Comparison of ENCODE assay signal across 17 cellular contexts in the genomic region with DNA sequence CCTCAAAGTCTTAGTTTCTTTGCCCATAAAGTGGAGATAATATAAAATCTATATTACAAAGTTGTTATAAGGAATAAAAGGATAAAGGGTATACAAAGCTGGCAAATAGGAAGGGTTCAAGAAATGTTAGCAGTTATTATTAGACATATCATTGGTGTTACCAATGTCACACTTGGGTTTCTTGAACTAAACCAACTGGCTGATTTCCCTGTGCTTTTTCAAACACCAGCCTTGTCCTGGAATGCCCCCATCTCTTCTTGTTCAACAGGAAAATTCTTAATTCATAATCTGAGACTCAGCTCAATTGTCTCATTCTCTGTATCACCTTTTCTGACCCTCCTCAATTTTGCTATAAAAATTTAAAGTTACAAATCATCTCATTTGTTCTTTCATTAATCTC.
A peak's percentile ranks its signal among the peaks of the same experiment; 100 is the strongest.
DNase-seq lines count a peak whose midpoint lies in the region; ATAC-seq and TF ChIP-seq lines count a peak whose summit lies in the region.
"Had no signal": no experiment of that assay in that cellular context is flagged by ENCODE, and none has a peak within 500 bp of the region (broad histone marks: within the 10 kb centered on the region; RNA-seq: fewer than 3 reads in every experiment).

No MANE protein-coding gene starts in this region.

- H3K4me1 ChIP-seq in right cardiac atrium (ENCODE audit: control insufficient read depth, insufficient read depth, low read length) (no peaks in the 10 kb centered on the region), smooth muscle cell (ENCODE audit: low read depth) (peaks cover 8% of the 10 kb centered on the region)
- H3K4me1 ChIP-seq: A549; BLaER1 treated with 17β-estradiol and CSF1 and Interleukin-3, amounts not matched to agents 10 nM and 100 nM; Caco-2 had no signal

- DNase-seq in Right ventricle myocardium superior (no peak), right cardiac atrium (no peak), myocyte (ENCODE audit: low read depth) (peak; percentile 59), smooth muscle cell (lab: John Stamatoyannopoulos, UW; ENCODE audit: unreplicated experiment) (no peak), left colon (no peak)
- DNase-seq: AML-193; Caco-2; Calu3; CD4-positive, alpha-beta T cell; CD8-positive, alpha-beta T cell; DMS79 treated with DMSO at 0.1 percent for 48 hours; GF-D8 had no signal

- H3K79me2 ChIP-seq in smooth muscle cell (ENCODE audit: low read depth), result no peaks in the 10 kb centered on the region

- no peaks in the 10 kb centered on the region for H3K27me3 ChIP-seq in right cardiac atrium (ENCODE audit: control insufficient read depth, insufficient read depth)
- H3K27me3 ChIP-seq in smooth muscle cell (ENCODE audit: low read depth), result no peaks in the 10 kb centered on the region
- H3K27me3 ChIP-seq: BLaER1 treated with 17β-estradiol and CSF1 and Interleukin-3, amounts not matched to agents 10 nM and 100 nM had no signal

- peak; percentile 51 for ATAC-seq in Right ventricle myocardium superior (ENCODE audit: poor library complexity)
- no peak for ATAC-seq in right cardiac atrium
- ATAC-seq in left colon, result no peak
- no peak for ATAC-seq in GM21786 (IDR thresholded peaks at IDR 0.05; ENCODE audit: unreplicated experiment)
- ATAC-seq: A549; CD8-positive, alpha-beta T cell had no signal

- H3K27ac ChIP-seq in right cardiac atrium (ENCODE audit: low read length) (no peak overlapping the region), smooth muscle cell (ENCODE audit: low read depth) (peak overlapping the region; percentile 83)
- H3K27ac ChIP-seq: 22Rv1; A549; BLaER1 treated with 17β-estradiol and CSF1 and Interleukin-3, amounts not matched to agents 10 nM and 100 nM; C4-2B had no signal

- no peak overlapping the region for H3K4me3 ChIP-seq in right cardiac atrium (ENCODE audit: low read length)
- no peak overlapping the region for H3K4me3 ChIP-seq in smooth muscle cell
- H3K4me3 ChIP-seq: A549; BLaER1 treated with 17β-estradiol and CSF1 and Interleukin-3, amounts not matched to agents 10 nM and 100 nM had no signal

- H2AFZ ChIP-seq in smooth muscle cell (ENCODE audit: low read depth), result no peak overlapping the region

- H3F3A ChIP-seq in smooth muscle cell (ENCODE audit: low read depth), result no peaks in the 10 kb centered on the region

- H4K20me1 ChIP-seq in smooth muscle cell (ENCODE audit: low read depth), result no peaks in the 10 kb centered on the region
- H4K20me1 ChIP-seq: BLaER1 treated with 17β-estradiol and CSF1 and Interleukin-3, amounts not matched to agents 10 nM and 100 nM had no signal

- no peaks in the 10 kb centered on the region for H3K36me3 ChIP-seq in smooth muscle cell (ENCODE audit: low read depth)
- H3K36me3 ChIP-seq: BLaER1 treated with 17β-estradiol and CSF1 and Interleukin-3, amounts not matched to agents 10 nM and 100 nM had no signal

- TF ChIP-seq CTCF in smooth muscle cell (IDR thresholded peaks at IDR 0.05; ENCODE audit: borderline replicate concordance, insufficient read depth, poor library complexity, severe bottlenecking), result no peak

- intact Hi-C loops in Right ventricle myocardium superior (cut with DNase I), result no loop called here
- intact Hi-C loops in right cardiac atrium (cut with DNase I), result no loop called here
- intact Hi-C loops in left colon (cut with DNase I, micrococcal nuclease), result no loop called here

- H3K9ac ChIP-seq in smooth muscle cell (ENCODE audit: low read depth), result no peak overlapping the region
- H3K9ac ChIP-seq: BLaER1 treated with 17β-estradiol and CSF1 and Interleukin-3, amounts not matched to agents 10 nM and 100 nM had no signal

- no peak overlapping the region for H3K4me2 ChIP-seq in smooth muscle cell
- H3K4me2 ChIP-seq: A549; BLaER1 treated with 17β-estradiol and CSF1 and Interleukin-3, amounts not matched to agents 10 nM and 100 nM had no signal

- H3K9me3 ChIP-seq in right cardiac atrium (ENCODE audit: control insufficient read depth, low read length) (no peaks in the 10 kb centered on the region), smooth muscle cell (replicated peaks; ENCODE audit: low read depth) (no peaks in the 10 kb centered on the region)
- H3K9me3 ChIP-seq: A549; BLaER1 treated with 17β-estradiol and CSF1 and Interleukin-3, amounts not matched to agents 10 nM and 100 nM; Caco-2 had no signal
